In the genomic region with DNA sequence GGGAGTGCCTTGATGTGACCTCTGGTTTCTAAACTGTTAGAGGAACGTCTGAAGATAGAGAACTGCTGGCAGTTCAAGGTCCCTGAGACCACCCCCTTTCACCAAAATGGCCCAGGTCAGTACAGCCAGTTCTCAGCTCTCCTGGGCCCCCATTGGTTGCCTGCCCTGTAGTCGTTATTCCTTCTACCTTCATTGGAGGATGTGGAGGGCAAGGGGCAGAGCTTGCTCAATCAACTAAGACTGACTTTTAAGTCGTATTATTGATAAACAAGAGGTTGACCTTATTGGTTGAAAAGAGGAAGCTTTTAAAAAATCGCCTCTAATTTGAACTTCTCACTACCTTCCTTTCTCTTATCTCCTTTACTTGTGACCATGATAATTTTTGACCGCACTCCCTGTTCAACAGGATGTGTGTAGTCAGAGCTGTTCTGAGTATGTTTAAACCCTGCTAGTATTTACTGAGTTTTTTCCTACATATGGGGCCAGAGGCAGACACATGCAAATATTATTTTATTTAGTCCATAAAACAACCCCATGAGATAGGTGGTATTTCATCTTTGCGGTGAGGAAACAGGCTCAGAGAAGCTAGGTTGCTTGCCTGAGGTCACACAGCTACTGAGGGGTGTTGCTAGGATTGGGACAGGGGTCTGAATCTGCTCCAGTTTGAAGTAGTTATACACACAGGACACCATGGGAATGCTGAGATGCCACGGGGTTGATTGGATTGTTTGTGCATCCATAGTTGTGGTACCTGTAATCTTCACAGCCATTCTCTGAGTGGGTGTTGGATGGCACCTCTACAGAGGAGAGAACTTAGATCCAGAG, we compare ENCODE assay signal across 8 cellular contexts. TPM values are rescaled to one million over a fixed set of nuclear protein-coding genes. Genes with fewer than 3 reads are reported as not detected.
DNase-seq lines count a peak whose midpoint lies in the region; ATAC-seq and TF ChIP-seq lines count a peak whose summit lies in the region.

No MANE protein-coding gene starts in this region.

- 66% methylated on average over 7 of the region's 7 CpGs for WGBS in liver

- TF ChIP-seq CTCF in NB4 (IDR thresholded peaks at IDR 0.05; ENCODE audit: low read depth, low read length): no peak
- no peak for TF ChIP-seq CTCF in liver (IDR thresholded peaks at IDR 0.05; ENCODE audit: low read depth, low read length, missing input control)

- no peak for TF ChIP-seq POLR2A in NB4 (IDR thresholded peaks at IDR 0.05; ENCODE audit: extremely low read depth, insufficient read length)

- no peak for TF ChIP-seq RAD21 in liver (IDR thresholded peaks at IDR 0.05)

- peak overlapping the region in 5 of 10 experiments; percentile 70 to 86 (median 85); a peak in 8 of 20 replicates for H3K4me3 ChIP-seq in BLaER1 treated with 17β-estradiol and CSF1 and Interleukin-3, amounts not matched to agents 10 nM and 100 nM
- H3K4me3 ChIP-seq in NB4 (ENCODE audit: low read depth, low read length) (no peak overlapping the region), liver (ENCODE audit: low read depth in 1 of 3, low read length in 3 of 3) (no peak overlapping the region)

- H3K27ac ChIP-seq in BLaER1 treated with 17β-estradiol and CSF1 and Interleukin-3, amounts not matched to agents 10 nM and 100 nM: peak overlapping the region; percentile 18 to 97 (median 78); a peak in 19 of 22 replicates
- peak overlapping the region; percentile 19 to 85 for H3K27ac ChIP-seq in liver (ENCODE audit: low read depth in 1 of 2, low read length in 2 of 2)

- peak overlapping the region in 6 of 11 experiments; percentile 56 to 96 (median 63); a peak in 11 of 22 replicates for H3K9ac ChIP-seq in BLaER1 treated with 17β-estradiol and CSF1 and Interleukin-3, amounts not matched to agents 10 nM and 100 nM
- no peak overlapping the region for H3K9ac ChIP-seq in liver (ENCODE audit: low read depth in 1 of 2, low read length in 2 of 2)

- ATAC-seq in GM19328 (IDR thresholded peaks at IDR 0.05; ENCODE audit: unreplicated experiment) (peak; percentile 22), GM21381 (IDR thresholded peaks at IDR 0.05; ENCODE audit: unreplicated experiment) (no peak), HG03342 (IDR thresholded peaks at IDR 0.05; ENCODE audit: unreplicated experiment) (no peak)

- H3K9me3 ChIP-seq in BLaER1 treated with 17β-estradiol and CSF1 and Interleukin-3, amounts not matched to agents 10 nM and 100 nM (replicated peaks in 1 of 11): no peaks in the 10 kb centered on the region
- H3K9me3 ChIP-seq in liver (ENCODE audit: control insufficient read depth in 4 of 4, low read length in 3 of 4): no peaks in the 10 kb centered on the region

- H3K27me3 ChIP-seq in BLaER1 treated with 17β-estradiol and CSF1 and Interleukin-3, amounts not matched to agents 10 nM and 100 nM: no peaks in the 10 kb centered on the region
- H3K27me3 ChIP-seq in liver (ENCODE audit: control insufficient read depth in 4 of 4, insufficient read depth in 4 of 4, low read length in 3 of 4): no peaks in the 10 kb centered on the region

- peak overlapping the region; percentile 87 to 97 (median 95) for H3K4me2 ChIP-seq in BLaER1 treated with 17β-estradiol and CSF1 and Interleukin-3, amounts not matched to agents 10 nM and 100 nM

- H3K36me3 ChIP-seq in BLaER1 treated with 17β-estradiol and CSF1 and Interleukin-3, amounts not matched to agents 10 nM and 100 nM: peaks cover 0 to 35% (median 10%) of the 10 kb centered on the region in 11 experiments; a peak in 11 of 22 replicates
- no peaks in the 10 kb centered on the region for H3K36me3 ChIP-seq in liver (ENCODE audit: control insufficient read depth in 4 of 4, insufficient read depth in 3 of 4, low read depth in 1 of 4, low read length in 3 of 4)

- peak; percentile 28 for DNase-seq in NB4 (ENCODE audit: low read depth)
- DNase-seq in T1000 (lab: John Stamatoyannopoulos, UW): no peak
- DNase-seq in HPDE6-E6E7 (ENCODE audit: extremely low spot score): no peak

- H3K4me1 ChIP-seq in BLaER1 treated with 17β-estradiol and CSF1 and Interleukin-3, amounts not matched to agents 10 nM and 100 nM: peaks cover 74 to 83% (median 80%) of the 10 kb centered on the region in 10 experiments
- peaks cover 3 to 26% (median 7%) of the 10 kb centered on the region in 4 donors for H3K4me1 ChIP-seq in liver (ENCODE audit: control insufficient read depth in 4 of 4, insufficient read depth in 4 of 4, low read length in 3 of 4)

- H4K20me1 ChIP-seq in BLaER1 treated with 17β-estradiol and CSF1 and Interleukin-3, amounts not matched to agents 10 nM and 100 nM: peaks cover 47 to 66% (median 61%) of the 10 kb centered on the region in 11 experiments

TF ChIP-seq in liver, 16 proteins besides CTCF, POLR2A, EP300 and RAD21:
- no peak for TF ChIP-seq GABPA (IDR thresholded peaks at IDR 0.05 in 1 of 2, conservative IDR thresholded peaks at IDR 0.05 in 1 of 2)
- TF ChIP-seq FOXA2 (IDR thresholded peaks at IDR 0.05): no peak
- TF ChIP-seq NR2F2 (IDR thresholded peaks at IDR 0.05): peak; percentile 14
- no peak for TF ChIP-seq MAX (IDR thresholded peaks at IDR 0.05)

RNA-seq across cellular contexts. Expression of gene ATP6V1E2, which starts 2.9 kb away (rescaled TPM):
- total RNA-seq in liver: 1 to 10 TPM; 1.3 to 2.8 TPM
- polyA plus RNA-seq in liver: 1 to 10 TPM; 1.4 to 3.6 TPM

RNA-seq across cellular contexts. Expression of gene RHOQ, which starts 2.9 kb away (rescaled TPM):
- total RNA-seq in liver: 10 to 100 TPM; 11.0 to 13.5 TPM
- 10 to 100 TPM in 1 of 2 donors, 1 to 10 TPM in 1; 6.4 to 12.5 TPM for polyA plus RNA-seq in liver

Comparison
In these comparisons a context has a peak if more than half of its experiments do, and no peak if none do; other contexts are left out.
1. H3K9ac ChIP-seq: peak in BLaER1 treated with 17β-estradiol and CSF1 and Interleukin-3, amounts not matched to agents 10 nM and 100 nM (6 of 11); none in liver (0 of 2).